ENCODE assay signal across 8 cellular contexts in genomic region chr17:16380640-16381495, GRCh38. TPM values are rescaled to one million over a fixed set of nuclear protein-coding genes. Genes with fewer than 3 reads are reported as not detected.
A peak's percentile ranks its signal among the peaks of the same experiment; 100 is the strongest.
DNase-seq lines count a peak whose midpoint lies in the region; ATAC-seq and TF ChIP-seq lines count a peak whose summit lies in the region.

Gene UBB (plus strand): TSS chr17:16381091. CDS start chr17:16381908, 817 bp downstream.

- WGBS in tibial nerve, 2 donors: 2 to 3% methylated on average over 67 of the region's 67 CpGs

- peak within 1 kb of the TSS; percentile 85 for H3K4me3 ChIP-seq in parathyroid adenoma (ENCODE audit: low read depth, low read length)
- H3K4me3 ChIP-seq in tibial nerve: peak within 1 kb of the TSS; percentile 41 to 67 (median 58)

- POLR2A ChIA-PET in GM10248 (lab: Yijun Ruan, JAX): interaction anchor here (0.6 to 4.1 kb wide), 34 partner anchors 9 to 784 kb away, joined by 3 to 55 read pairs (median 5); partner anchors contain the start of genes CENPV and TRPV2

- H3K36me3 ChIP-seq in parathyroid adenoma (ENCODE audit: control insufficient read depth, insufficient read depth, low read length) (no peaks in the 10 kb centered on the region), tibial nerve (peaks cover 0 to 20% (median 0%) of the 10 kb centered on the region in 3 donors)

- DNase-seq in GM10248 (ENCODE audit: extremely low spot score) (peak; percentile 94), NCI-H1092 treated with DMSO at 0.1 percent for 48 hours (lab: John Stamatoyannopoulos, UW) (peak; percentile 94), SW 1271 (lab: John Stamatoyannopoulos, UW) (peak; percentile 97 to 100), Right ventricle myocardium superior (peak; percentile 98), tibial nerve (ENCODE audit: low spot score in 2 of 2) (peak; percentile 89 to 92)
- peak; percentile 85 for DNase-seq in activated naive CD8-positive, alpha-beta T cell treated with anti-CD3 and anti-CD28 coated beads, Interleukin-2, amount 50 U/mL, for 16 hours (ENCODE audit: low read depth, low spot score)

- CTCF ChIA-PET in GM10248 (lab: Yijun Ruan, JAX): interaction anchor here (0.9 to 1.7 kb wide), 4 partner anchors 17 to 35 kb away, joined by 3 to 16 read pairs (median 4); partner anchors contain the start of gene TRPV2

- peak; percentile 92 to 99 for TF ChIP-seq EP300 in tibial nerve (IDR thresholded peaks at IDR 0.05)

- H3K9me3 ChIP-seq in parathyroid adenoma (ENCODE audit: control insufficient read depth, low read length): no peaks in the 10 kb centered on the region
- H3K9me3 ChIP-seq in tibial nerve: peaks cover 0 to 4% (median 0%) of the 10 kb centered on the region in 4 donors

- ATAC-seq in HG02588 (IDR thresholded peaks at IDR 0.05; ENCODE audit: unreplicated experiment): peak; percentile 91
- ATAC-seq in Right ventricle myocardium superior (ENCODE audit: poor library complexity): peak; percentile 99

- peak within 1 kb of the TSS; percentile 91 for H3K4me2 ChIP-seq in parathyroid adenoma (ENCODE audit: low read length)

- H3K9ac ChIP-seq in parathyroid adenoma: peak within 1 kb of the TSS; percentile 2

- intact Hi-C loops in Right ventricle myocardium superior (cut with DNase I): no loop called here

- peaks cover 20% of the 10 kb centered on the region for H3K79me2 ChIP-seq in parathyroid adenoma

- H2AFZ ChIP-seq in parathyroid adenoma: peak within 1 kb of the TSS; percentile 79

- H3K27me3 ChIP-seq in parathyroid adenoma (ENCODE audit: control insufficient read depth, insufficient read depth, low read length) (no peaks in the 10 kb centered on the region), tibial nerve (peaks cover 0 to 5% of the 10 kb centered on the region in 2 donors)

- peak; percentile 6 for TF ChIP-seq CTCF in GM10248 (IDR thresholded peaks at IDR 0.05; ENCODE audit: control extremely low read depth, extremely low read depth, low read depth, missing control alignments)
- peak; percentile 15 for TF ChIP-seq CTCF in parathyroid adenoma (IDR thresholded peaks at IDR 0.05)
- no peak for TF ChIP-seq CTCF in tibial nerve (IDR thresholded peaks at IDR 0.05)

- TF ChIP-seq POLR2A in tibial nerve (IDR thresholded peaks at IDR 0.05): peak; percentile 90 to 95

- H3K27ac ChIP-seq in parathyroid adenoma: peak within 1 kb of the TSS; percentile 92
- H3K27ac ChIP-seq in tibial nerve: peak within 1 kb of the TSS; percentile 87 to 94 (median 90)

- H3K4me1 ChIP-seq in parathyroid adenoma (peaks cover 10% of the 10 kb centered on the region), tibial nerve (peaks cover 0 to 47% (median 11%) of the 10 kb centered on the region in 4 donors)

RNA-seq across cellular contexts. Expression of gene UBB, which starts in this region (rescaled TPM):
- total RNA-seq in Right ventricle myocardium superior: 1,408 TPM
- 100 to 1,000 TPM; 435 to 666 (median 472) TPM for total RNA-seq in tibial nerve

Comparison
In these comparisons a context has a peak if more than half of its experiments do, and no peak if none do; other contexts are left out.
1. Peak in every context shown above with its lines: DNase-seq, ATAC-seq, H3K4me3 ChIP-seq and H3K27ac ChIP-seq.
2. CTCF ChIP-seq: peak in GM10248 (single experiment) and parathyroid adenoma (single experiment); none in tibial nerve (0 of 5).